In genomic region chr2:160493227-160494028, GRCh38 we compare ENCODE assay signal across 8 cellular contexts. TPM values are rescaled to one million over a fixed set of nuclear protein-coding genes. Genes with fewer than 3 reads are reported as not detected.
DNase-seq lines count a peak whose midpoint lies in the region; ATAC-seq, FAIRE-seq and TF ChIP-seq lines count a peak whose summit lies in the region.

RBMS1 (minus strand) TSS chr2:160493807; CDS start chr2:160493363, 444 bp downstream.

- peaks cover 8 to 11% of the 10 kb centered on the region in 2 donors for H3K36me3 Mint-ChIP-seq in activated naive CD4-positive, alpha-beta T cell treated with anti-CD3 and anti-CD28 coated beads, Interleukin-2, amount 50 U/mL, for 72 hours
- H3K36me3 Mint-ChIP-seq in glutamatergic neuron (ENCODE audit: unreplicated experiment) (peaks cover 4% of the 10 kb centered on the region), type B pancreatic cell (no peaks in the 10 kb centered on the region)

- no peak for TF ChIP-seq CTCF in glutamatergic neuron (IDR thresholded peaks at IDR 0.05; ENCODE audit: partially characterized antibody, unreplicated experiment)
- no peak for TF ChIP-seq CTCF in pancreas (IDR thresholded peaks at IDR 0.05)
- TF ChIP-seq CTCF in type B pancreatic cell (conservative IDR thresholded peaks at IDR 0.05): no peak

- no peaks in the 10 kb centered on the region for H3K4me1 ChIP-seq in pancreas

- H3K27ac ChIP-seq in SK-N-MC: peak within 1 kb of the TSS; percentile 68
- peak within 1 kb of the TSS; percentile 51 to 92 (median 82) for H3K27ac ChIP-seq in pancreas

- peak within 1 kb of the TSS; percentile 90 to 93 for H3K27ac Mint-ChIP-seq in activated naive CD4-positive, alpha-beta T cell treated with anti-CD3 and anti-CD28 coated beads, Interleukin-2, amount 50 U/mL, for 72 hours
- H3K27ac Mint-ChIP-seq in glutamatergic neuron (ENCODE audit: unreplicated experiment) (peak within 1 kb of the TSS; percentile 82), type B pancreatic cell (peak within 1 kb of the TSS; percentile 88)

- H3K36me3 ChIP-seq in SK-N-MC (ENCODE audit: insufficient read depth, low read length) (no peaks in the 10 kb centered on the region), pancreas (no peaks in the 10 kb centered on the region)

- peak within 1 kb of the TSS; percentile 96 for H3K4me3 ChIP-seq in SK-N-MC
- peak within 1 kb of the TSS; percentile 66 to 82 (median 82) for H3K4me3 ChIP-seq in pancreas

- no peaks in the 10 kb centered on the region for H3K27me3 ChIP-seq in pancreas

- peaks cover 16% of the 10 kb centered on the region for H3K4me1 Mint-ChIP-seq in glutamatergic neuron (ENCODE audit: low read depth, unreplicated experiment)
- peaks cover 19% of the 10 kb centered on the region for H3K4me1 Mint-ChIP-seq in type B pancreatic cell (ENCODE audit: unreplicated experiment)

- FAIRE-seq in pancreas (lab: Jason Lieb, UNC): no peak

- peak; percentile 33 for DNase-seq in Caki2 (ENCODE audit: low read depth)
- DNase-seq in HK-2 (ENCODE audit: unreplicated experiment): peak; percentile 75
- no peak for DNase-seq in SK-N-MC (ENCODE audit: low read depth, low spot score)
- DNase-seq in activated naive CD4-positive, alpha-beta T cell treated with anti-CD3 and anti-CD28 coated beads, Interleukin-2, amount 50 U/mL, for 72 hours (ENCODE audit: low spot score in 2 of 2): peak; percentile 53 to 63
- peak; percentile 86 for DNase-seq in glutamatergic neuron
- DNase-seq in pancreas: peak; percentile 43 to 85 (median 58)
- peak; percentile 80 for DNase-seq in type B pancreatic cell (ENCODE audit: extremely low spot score, unreplicated experiment)
- DNase-seq in amniotic stem cell (lab: John Stamatoyannopoulos, UW): no peak

- in situ Hi-C loops in Caki2 (cut with HindIII; ENCODE audit: low pct_unique_long_range_greater_than_20kb, low sequenced_read_pairs): no loop called here

- ATAC-seq in activated naive CD4-positive, alpha-beta T cell treated with anti-CD3 and anti-CD28 coated beads, Interleukin-2, amount 50 U/mL, for 72 hours: peak; percentile 31 to 53
- ATAC-seq in pancreas: peak; percentile 62 to 76 (median 70)

- H3K9ac ChIP-seq in SK-N-MC (ENCODE audit: insufficient read length): peak within 1 kb of the TSS; percentile 88

- H3K9me3 ChIP-seq in SK-N-MC (ENCODE audit: low read depth, low read length): no peaks in the 10 kb centered on the region
- no peaks in the 10 kb centered on the region for H3K9me3 ChIP-seq in pancreas

- H3K27me3 Mint-ChIP-seq in glutamatergic neuron (ENCODE audit: unreplicated experiment) (peaks cover 1% of the 10 kb centered on the region), type B pancreatic cell (no peaks in the 10 kb centered on the region)

- 0% methylated on average over 47 to 66 of the region's 66 CpGs for WGBS in pancreas, 2 donors

- intact Hi-C loops in pancreas (cut with DNase I): no loop called here

- H3K9me3 Mint-ChIP-seq in activated naive CD4-positive, alpha-beta T cell treated with anti-CD3 and anti-CD28 coated beads, Interleukin-2, amount 50 U/mL, for 72 hours: no peaks in the 10 kb centered on the region
- H3K9me3 Mint-ChIP-seq in glutamatergic neuron (ENCODE audit: unreplicated experiment): peaks cover 7% of the 10 kb centered on the region
- H3K9me3 Mint-ChIP-seq in type B pancreatic cell: no peaks in the 10 kb centered on the region

- H3K4me3 Mint-ChIP-seq in glutamatergic neuron (ENCODE audit: unreplicated experiment) (peak within 1 kb of the TSS; percentile 88), type B pancreatic cell (peak within 1 kb of the TSS; percentile 92)

RNA-seq across cellular contexts. Expression of gene RBMS1, which starts in this region (rescaled TPM):
- 72.6 and 79.7 TPM in 2 replicates for total RNA-seq in Caki2 (2014; rRNA removed; shearing (Covaris generic); ENCODE audit: low replicate concordance)
- 10 to 100 TPM; 33.8 to 52.9 TPM for total RNA-seq in activated naive CD4-positive, alpha-beta T cell treated with anti-CD3 and anti-CD28 coated beads, Interleukin-2, amount 50 U/mL, for 72 hours
- 142 TPM for total RNA-seq in glutamatergic neuron (ENCODE audit: unreplicated experiment)
- total RNA-seq in pancreas: 10 to 100 TPM in 3 of 6 donors, 1 to 10 TPM in 3; 6.3 to 26.1 (median 9.2) TPM
- 1 to 10 TPM; 8.0 to 9.3 TPM for polyA plus RNA-seq in pancreas
- total RNA-seq in type B pancreatic cell (ENCODE audit: low replicate concordance): 73.7 and 94.0 TPM in 2 replicates

Comparison
In these comparisons a context has a peak if more than half of its experiments do, and no peak if none do; other contexts are left out.
1. DNase-seq: peak in Caki2 (single experiment), HK-2 (single experiment), activated naive CD4-positive, alpha-beta T cell treated with anti-CD3 and anti-CD28 coated beads, Interleukin-2, amount 50 U/mL, for 72 hours (2 of 2), glutamatergic neuron (single experiment), pancreas (6 of 6) and type B pancreatic cell (single experiment); none in SK-N-MC (single experiment) and amniotic stem cell (single experiment).
2. Peak in every context shown above with its lines, with median percentiles within 50 percentile points of each other: H3K27ac Mint-ChIP-seq.